Comparison of ENCODE assay signal across 15 cellular contexts in the genomic region with DNA sequence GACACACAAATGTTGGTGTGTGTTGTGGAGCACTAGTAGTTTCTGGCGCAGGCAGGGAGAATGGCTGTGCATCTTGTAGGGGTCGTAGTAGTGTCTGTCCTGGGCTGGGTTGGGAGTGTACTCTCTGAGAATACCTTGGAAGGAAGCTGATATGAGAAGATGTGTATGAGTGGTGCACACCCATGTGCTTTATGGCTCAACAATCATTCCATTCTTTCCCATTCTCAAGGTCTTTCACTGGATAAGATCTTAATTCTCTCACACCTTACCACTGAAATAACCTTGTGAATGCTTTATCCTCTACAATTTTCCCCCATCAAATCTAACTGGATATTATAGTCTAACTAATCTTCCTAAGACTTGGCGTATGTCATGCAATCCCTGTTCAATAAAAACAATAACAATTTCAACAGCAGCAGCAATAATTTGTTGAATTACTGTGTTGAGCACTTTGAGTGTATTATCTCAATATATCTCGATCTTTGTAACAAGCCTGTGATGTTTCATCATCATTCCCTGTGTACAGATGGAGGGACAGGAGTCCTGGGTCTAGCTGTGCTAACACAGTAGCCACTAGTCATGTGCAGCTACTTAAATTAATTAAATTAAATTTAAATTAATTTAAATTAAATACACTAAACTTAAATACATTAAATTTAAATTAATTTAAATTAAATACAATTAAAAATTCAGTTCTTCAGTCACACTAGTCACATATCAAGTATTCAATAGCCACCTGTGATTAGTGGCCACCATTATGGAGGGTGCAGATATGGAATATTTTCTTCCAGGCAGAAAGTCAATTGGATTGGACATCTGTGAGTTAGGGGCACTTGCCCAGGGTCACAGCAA. TPM values are rescaled to one million over a fixed set of nuclear protein-coding genes. Genes with fewer than 3 reads are reported as not detected.
A peak's percentile ranks its signal among the peaks of the same experiment; 100 is the strongest.
DNase-seq lines count a peak whose midpoint lies in the region; ATAC-seq and TF ChIP-seq lines count a peak whose summit lies in the region.
"Had no signal": no experiment of that assay in that cellular context is flagged by ENCODE, and none has a peak within 500 bp of the region (broad histone marks: within the 10 kb centered on the region; RNA-seq: fewer than 3 reads in every experiment).

No MANE protein-coding gene starts in this region.

- H2AFZ ChIP-seq in HCT116 (ENCODE audit: low read depth, low read length, poor library complexity, severe bottlenecking) (no peak overlapping the region), parathyroid adenoma (no peak overlapping the region)

- H3K4me2 ChIP-seq in HCT116 (ENCODE audit: low read length) (peak overlapping the region; percentile 60; the same call in 1 of the 2 replicates), parathyroid adenoma (ENCODE audit: low read length) (no peak overlapping the region)

- POLR2A ChIA-PET in HCT116 (lab: Charles Lee), result no interaction called here
- POLR2A ChIA-PET in RWPE1 (lab: Yijun Ruan, JAX; ENCODE audit: low non-redundant PET), result no interaction called here

- intact Hi-C loops in HCT116 (cut with micrococcal nuclease) (loop anchor here (10.0 kb wide), 1 partner anchor 735 kb away; no protein-coding TSS in a partner anchor), esophagus muscularis mucosa (cut with DNase I) (no loop called here)

- TF ChIP-seq POLR2A in HCT116 (IDR thresholded peaks at IDR 0.05; ENCODE audit: borderline replicate concordance, extremely low read depth, insufficient read depth, insufficient read length), result no peak
- no peak for TF ChIP-seq POLR2A in esophagus muscularis mucosa (IDR thresholded peaks at IDR 0.05; ENCODE audit: low read depth)

- no peaks in the 10 kb centered on the region for H3K36me3 ChIP-seq in HCT116 (ENCODE audit: control insufficient read depth in 1 of 2, insufficient read depth in 2 of 2, low read length in 2 of 2)
- H3K36me3 ChIP-seq in esophagus muscularis mucosa, result no peaks in the 10 kb centered on the region
- no peaks in the 10 kb centered on the region for H3K36me3 ChIP-seq in parathyroid adenoma (ENCODE audit: control insufficient read depth, insufficient read depth, low read length)

- RAD21 ChIA-PET in HCT116 (lab: Charles Lee; ENCODE audit: low non-redundant PET in 1 of 2, low total read pairs in 2 of 2, uncharacterized antibody in 2 of 2, unreplicated experiment in 2 of 2), result interaction anchor here (0.8 to 4.4 kb wide), 2 partner anchors 25 to 27 kb away, joined by 3 to 61 read pairs; no protein-coding TSS in a partner anchor

- H3K9ac ChIP-seq in HCT116 (ENCODE audit: low read length), result no peak overlapping the region
- no peak overlapping the region for H3K9ac ChIP-seq in parathyroid adenoma

- H3K27ac ChIP-seq in HCT116 (ENCODE audit: low read depth, low read length) (no peak overlapping the region), RWPE1 (peak overlapping the region; percentile 69), esophagus muscularis mucosa (replicated peaks in 1 of 4) (peak overlapping the region in 3 of 4 donors; percentile 43 to 65 (median 45)), parathyroid adenoma (peak overlapping the region; percentile 75)
- H3K27ac ChIP-seq: HL-60 had no signal

- WGBS in esophagus muscularis mucosa, result 94% methylated on average over 4 of the region's 4 CpGs

- CTCF ChIA-PET in HCT116 (lab: Charles Lee) (interaction anchor here (1.1 to 6.4 kb wide), 4 partner anchors 8 to 27 kb away, joined by 3 to 197 read pairs (median 18); partner anchors contain the start of gene RAPGEF3), RWPE1 (lab: Yijun Ruan, JAX) (interaction anchor here (0.8 to 6.1 kb wide), 3 partner anchors 10 to 54 kb away, joined by 3 to 101 read pairs (median 4); no protein-coding TSS in a partner anchor)

- H3K9me2 ChIP-seq in HCT116 (ENCODE audit: insufficient read depth), result no peaks in the 10 kb centered on the region

- H3K27me3 ChIP-seq in HCT116 (ENCODE audit: insufficient read depth, low read length), result no peaks in the 10 kb centered on the region
- no peaks in the 10 kb centered on the region for H3K27me3 ChIP-seq in esophagus muscularis mucosa
- no peaks in the 10 kb centered on the region for H3K27me3 ChIP-seq in parathyroid adenoma (ENCODE audit: control insufficient read depth, insufficient read depth, low read length)

- DNase-seq in HCT116 (ENCODE audit: low read depth, low spot score), result no peak
- DNase-seq in RWPE1 (ENCODE audit: low spot score), result no peak
- DNase-seq in esophagus muscularis mucosa (ENCODE audit: extremely low spot score), result no peak
- no peak for DNase-seq in DMS53 treated with DMSO at 0.1 percent for 48 hours (lab: John Stamatoyannopoulos, UW; ENCODE audit: unreplicated experiment)
- no peak for DNase-seq in NCI-H345 treated with DMSO at 0.1 percent for 48 hours (lab: John Stamatoyannopoulos, UW; ENCODE audit: unreplicated experiment)
- DNase-seq: CD4-positive, alpha-beta T cell; DMS79 treated with DMSO at 0.1 percent for 48 hours; NCI-H1105 treated with DMSO at 0.1 percent for 48 hours; NCI-H1930; NCI-H2171; NCI-H510A treated with DMSO at 0.1 percent for 48 hours had no signal

- no peaks in the 10 kb centered on the region for H4K20me1 ChIP-seq in HCT116 (ENCODE audit: insufficient read depth)

- peaks cover 8% of the 10 kb centered on the region for H3K79me2 ChIP-seq in HCT116 (ENCODE audit: insufficient read depth, low read length)
- H3K79me2 ChIP-seq in parathyroid adenoma, result peaks cover 10% of the 10 kb centered on the region

- ATAC-seq in HCT116, result no peak
- no peak for ATAC-seq in HG03432 (IDR thresholded peaks at IDR 0.05; ENCODE audit: unreplicated experiment)

- TF ChIP-seq RAD21 in HCT116 (IDR thresholded peaks at IDR 0.05; ENCODE audit: low read depth), result no peak

- TF ChIP-seq CTCF in HCT116 (IDR thresholded peaks at IDR 0.05 in 2 of 3, conservative IDR thresholded peaks at IDR 0.05 in 1 of 3; ENCODE audit: borderline replicate concordance in 1 of 3, insufficient read depth in 1 of 3, low read depth in 2 of 3, low read length in 2 of 3) (no peak), RWPE1 (conservative IDR thresholded peaks at IDR 0.05; ENCODE audit: low read depth) (no peak), esophagus muscularis mucosa (IDR thresholded peaks at IDR 0.05) (no peak), parathyroid adenoma (IDR thresholded peaks at IDR 0.05) (no peak)

- no peaks in the 10 kb centered on the region for H3K9me3 ChIP-seq in HCT116 (ENCODE audit: control insufficient read depth in 1 of 2, insufficient read depth in 1 of 2, low read depth in 1 of 2, low read length in 2 of 2)
- no peaks in the 10 kb centered on the region for H3K9me3 ChIP-seq in esophagus muscularis mucosa
- no peaks in the 10 kb centered on the region for H3K9me3 ChIP-seq in parathyroid adenoma (ENCODE audit: control insufficient read depth, low read length)

- H3K4me3 ChIP-seq in HCT116 (replicated peaks in 1 of 2; ENCODE audit: low read depth in 1 of 2, low read length in 2 of 2) (no peak overlapping the region), esophagus muscularis mucosa (no peak overlapping the region), parathyroid adenoma (ENCODE audit: low read depth, low read length) (no peak overlapping the region)

- H3K4me1 ChIP-seq in HCT116 (ENCODE audit: control insufficient read depth in 1 of 2, insufficient read depth in 2 of 2, low read length in 2 of 2), result peaks cover 15 to 36% of the 10 kb centered on the region in 2 experiments
- peaks cover 24 to 43% (median 34%) of the 10 kb centered on the region in 4 donors for H3K4me1 ChIP-seq in esophagus muscularis mucosa
- peaks cover 16% of the 10 kb centered on the region for H3K4me1 ChIP-seq in parathyroid adenoma

- no peak for TF ChIP-seq EP300 in esophagus muscularis mucosa (IDR thresholded peaks at IDR 0.05)

- BruUV-seq in HCT116 (replicated peaks; lab: Mats Ljungman, UMichigan), result no TSS peak

TF ChIP-seq in HCT116, 20 proteins besides CTCF, POLR2A, EP300 and RAD21 (continues in another document):
- TF ChIP-seq REST (IDR thresholded peaks at IDR 0.05; ENCODE audit: low read depth), result no peak
- no peak for TF ChIP-seq ZFX (IDR thresholded peaks at IDR 0.05)
- no peak for TF ChIP-seq SRF (IDR thresholded peaks at IDR 0.05; ENCODE audit: low read depth)
- TF ChIP-seq JUND (IDR thresholded peaks at IDR 0.05), result no peak
- TF ChIP-seq CBX3 (IDR thresholded peaks at IDR 0.05; ENCODE audit: low read depth), result no peak
- TF ChIP-seq EGR1 (IDR thresholded peaks at IDR 0.05; ENCODE audit: low read depth), result no peak

RNA-seq across cellular contexts. Expression of gene SLC48A1, which starts 3.6 kb away (rescaled TPM):
- total RNA-seq in HCT116 (2021; ENCODE audit: unreplicated experiment) (20.0 TPM), esophagus muscularis mucosa (10 to 100 TPM; 34.5 to 56.0 (median 40.7) TPM)
- 12.2 and 15.7 TPM in 2 replicates for polyA plus RNA-seq in HCT116 (2012)

RNA-seq across cellular contexts. Expression of gene RAPGEF3, which starts 10.8 kb away (rescaled TPM):
- total RNA-seq in HCT116 (2021; ENCODE audit: unreplicated experiment) (1.8 TPM), esophagus muscularis mucosa (10 to 100 TPM; 18.3 to 48.2 (median 32.5) TPM)
- 1.1 and 1.9 TPM in 2 replicates for polyA plus RNA-seq in HCT116 (2012)

RNA-seq across cellular contexts. Expression of gene ENDOU, which starts 44.2 kb away (rescaled TPM):
- total RNA-seq in HCT116 (2021; ENCODE audit: unreplicated experiment) (not detected), esophagus muscularis mucosa (1 to 10 TPM in 1 of 4 donors, under 1 TPM in 1, not detected in 2; 0.39 to 2.0 TPM)
- 0.08 TPM in 1 of 2 replicates, not detected in the other for polyA plus RNA-seq in HCT116 (2012)
- total RNA-seq: B cell; CD4-positive, alpha-beta T cell had no signal

RNA-seq across cellular contexts. Expression of gene HDAC7, which starts 50.2 kb away (rescaled TPM):
- total RNA-seq in HCT116 (2021; ENCODE audit: unreplicated experiment), result 38.1 TPM
- polyA plus RNA-seq in HCT116 (2012), result 23.3 and 24.6 TPM in 2 replicates
- 100 to 1,000 TPM in 1 of 4 donors, 10 to 100 TPM in 3; 58.3 to 105 (median 82.5) TPM for total RNA-seq in esophagus muscularis mucosa
